8 cellular contexts compared by ENCODE assay signal in genomic region chr15:77421370-77421700, GRCh38. TPM values are rescaled to one million over a fixed set of nuclear protein-coding genes. Genes with fewer than 3 reads are reported as not detected.
A peak's percentile ranks its signal among the peaks of the same experiment; 100 is the strongest.
DNase-seq lines count a peak whose midpoint lies in the region; ATAC-seq and TF ChIP-seq lines count a peak whose summit lies in the region.

No MANE protein-coding gene starts in this region.

- intact Hi-C loops in Caco-2 (cut with micrococcal nuclease; ENCODE audit: unreplicated experiment), result no loop called here

- POLR2A ChIA-PET in Caco-2 (lab: Charles Lee), result interaction anchor here (0.6 to 0.8 kb wide), 2 partner anchors 20 to 327 kb away, joined by 3 to 4 read pairs; no protein-coding TSS in a partner anchor

- peak overlapping the region; percentile 97 for H3K27ac Mint-ChIP-seq in Caco-2 (ENCODE audit: unreplicated experiment)

- peaks cover 17% of the 10 kb centered on the region for H3K4me1 ChIP-seq in Caco-2
- H3K4me1 ChIP-seq in mucosa of stomach (ENCODE audit: control insufficient read depth, insufficient read depth, low read length), result peaks cover 23% of the 10 kb centered on the region

- DNase-seq in Caco-2 (peak in 1 of 2 experiments; percentile 3), LoVo (ENCODE audit: low spot score) (peak; percentile 25), choroid plexus epithelial cell (ENCODE audit: low read depth) (peak; percentile 22), NCI-H345 treated with DMSO at 0.1 percent for 48 hours (lab: John Stamatoyannopoulos, UW; ENCODE audit: unreplicated experiment) (no peak)

- peaks cover 8% of the 10 kb centered on the region for H3K4me1 Mint-ChIP-seq in Caco-2 (ENCODE audit: low read depth, unreplicated experiment)

- H3K4me3 ChIP-seq in Caco-2 (ENCODE audit: low read depth, low read length) (peak overlapping the region; percentile 56), choroid plexus epithelial cell (ENCODE audit: low read depth, low read length) (peak overlapping the region; percentile 88), mucosa of stomach (ENCODE audit: low read length) (peak overlapping the region; percentile 77)

- no peak for TF ChIP-seq CTCF in Caco-2 (IDR thresholded peaks at IDR 0.05; ENCODE audit: insufficient read depth in 1 of 2, low read depth in 1 of 2, low read length in 1 of 2, severe bottlenecking in 1 of 2, unreplicated experiment in 1 of 2)
- no peak for TF ChIP-seq CTCF in choroid plexus epithelial cell (conservative IDR thresholded peaks at IDR 0.05; ENCODE audit: low read depth, low read length)

- peak overlapping the region; percentile 94 for H3K4me3 Mint-ChIP-seq in Caco-2 (ENCODE audit: unreplicated experiment)

- BruUV-seq in Caco-2 (replicated peaks; lab: Mats Ljungman, UMichigan), result TSS peak; percentile 52

- CTCF ChIA-PET in Caco-2 (lab: Charles Lee), result interaction anchor here (1.4 kb wide), 1 partner anchor 122 kb away, joined by 5 read pairs; no protein-coding TSS in a partner anchor

- H3K27me3 ChIP-seq in Caco-2 (replicated peaks; ENCODE audit: control insufficient read depth, insufficient read depth, low read length) (no peaks in the 10 kb centered on the region), mucosa of stomach (ENCODE audit: control insufficient read depth, insufficient read depth, low read length) (no peaks in the 10 kb centered on the region)

- no peak for ATAC-seq in HG02870 (IDR thresholded peaks at IDR 0.05; ENCODE audit: unreplicated experiment)
- ATAC-seq in GM21723 (IDR thresholded peaks at IDR 0.05; ENCODE audit: unreplicated experiment), result no peak
- ATAC-seq in HG03439 (IDR thresholded peaks at IDR 0.05; ENCODE audit: unreplicated experiment), result no peak

- H3K36me3 ChIP-seq in Caco-2 (ENCODE audit: control insufficient read depth, insufficient read depth, low read length), result no peaks in the 10 kb centered on the region
- no peaks in the 10 kb centered on the region for H3K36me3 ChIP-seq in mucosa of stomach (ENCODE audit: control insufficient read depth, insufficient read depth, low read length)

- H3K36me3 Mint-ChIP-seq in Caco-2 (ENCODE audit: insufficient read depth, unreplicated experiment), result peaks cover 16% of the 10 kb centered on the region

- no peaks in the 10 kb centered on the region for H3K9me3 Mint-ChIP-seq in Caco-2 (ENCODE audit: unreplicated experiment)

- H3K9me3 ChIP-seq in Caco-2, result no peaks in the 10 kb centered on the region
- no peaks in the 10 kb centered on the region for H3K9me3 ChIP-seq in mucosa of stomach (ENCODE audit: control insufficient read depth, low read length)

- no peaks in the 10 kb centered on the region for H3K27me3 Mint-ChIP-seq in Caco-2 (ENCODE audit: insufficient read depth, unreplicated experiment)

- H3K9ac ChIP-seq in mucosa of stomach (ENCODE audit: low read length), result peak overlapping the region; percentile 91

RNA-seq across cellular contexts. Expression of gene HMG20A, which starts 0.6 kb away (rescaled TPM):
- total RNA-seq in Caco-2 (2022), result 27.0 and 34.0 TPM in 2 replicates

RNA-seq across cellular contexts. Expression of gene PEAK1, which starts 1.4 kb away (rescaled TPM):
- total RNA-seq in Caco-2 (2022), result 18.4 and 21.8 TPM in 2 replicates
